ENCODE assay signal across 21 cellular contexts in genomic region chr18:36025025-36025424, GRCh38. TPM values are rescaled to one million over a fixed set of nuclear protein-coding genes. Genes with fewer than 3 reads are reported as not detected.
DNase-seq lines count a peak whose midpoint lies in the region; ATAC-seq and TF ChIP-seq lines count a peak whose summit lies in the region.
"Had no signal": no experiment of that assay in that cellular context is flagged by ENCODE, and none has a peak within 500 bp of the region (broad histone marks: within the 10 kb centered on the region; RNA-seq: fewer than 3 reads in every experiment).

No MANE protein-coding gene starts in this region.

- no peak overlapping the region for H2BK20ac ChIP-seq in IMR-90 (ENCODE audit: low read depth, low read length)

- no peak for DNase-seq in CD4-positive, alpha-beta memory T cell
- DNase-seq in IMR-90 (peak; percentile 60), fibroblast of mammary gland (ENCODE audit: low read depth) (peak; percentile 28), NCI-H510A (lab: John Stamatoyannopoulos, UW) (no peak)
- DNase-seq in stimulated activated CD4-positive, alpha-beta T cell treated with anti-CD3 and anti-CD28 coated beads, Interleukin-2, amount 100 ng/mL, for 24 hours: no peak
- DNase-seq: activated CD4-positive, alpha-beta T cell treated with anti-CD3 and anti-CD28 coated beads, Interleukin-2, amount 50 U/mL, for 48 hours; activated naive CD4-positive, alpha-beta T cell; Calu3; gastrocnemius medialis; left colon; NCI-H1092; NCI-H2081 treated with DMSO at 0.1 percent for 48 hours; NCI-H510A treated with DMSO at 0.1 percent for 48 hours; nucleus accumbens; right cardiac atrium; WERI-Rb-1 had no signal

- TF ChIP-seq CTCF in IMR-90 (conservative IDR thresholded peaks at IDR 0.05; ENCODE audit: low read depth, low read length) (no peak), fibroblast of mammary gland (conservative IDR thresholded peaks at IDR 0.05; ENCODE audit: control insufficient read depth, insufficient read depth, low read depth, low read length) (no peak), nephron (IDR thresholded peaks at IDR 0.05; ENCODE audit: unreplicated experiment in 3 of 3) (no peak)

- no peak overlapping the region for H3K4me3 Mint-ChIP-seq in CD4-positive, alpha-beta memory T cell
- H3K4me3 Mint-ChIP-seq in nephron: no peak overlapping the region
- H3K4me3 Mint-ChIP-seq: stimulated activated memory B cell treated with anti-CD40 and anti-IgM and Interleukin-4, amounts not matched to agents 10 μg/mL and 1 μg/mL and 100 μg/mL, for 72 hours had no signal

- H4K5ac ChIP-seq in IMR-90 (ENCODE audit: low read depth, low read length): no peak overlapping the region; the same call in 1 of the 2 replicates

- no peak overlapping the region for H2BK15ac ChIP-seq in IMR-90 (ENCODE audit: low read depth, low read length)

- no peaks in the 10 kb centered on the region for H3K9me3 Mint-ChIP-seq in CD4-positive, alpha-beta memory T cell
- no peaks in the 10 kb centered on the region for H3K9me3 Mint-ChIP-seq in nephron
- H3K9me3 Mint-ChIP-seq: stimulated activated memory B cell treated with anti-CD40 and anti-IgM and Interleukin-4, amounts not matched to agents 10 μg/mL and 1 μg/mL and 100 μg/mL, for 72 hours had no signal

- WGBS in IMR-90 (ENCODE audit: extremely low coverage in 2 of 2, insufficient read length in 1 of 2), 2 experiments: no CpG with 5 or more reads among the region's 1 CpG

- H3K4me2 ChIP-seq in IMR-90 (ENCODE audit: low read depth, low read length): peak overlapping the region; percentile 17; the same call in 1 of the 2 replicates

- H2AK9ac ChIP-seq in IMR-90 (replicated peaks; ENCODE audit: low read depth, low read length, poor library complexity): no peak overlapping the region

- in situ Hi-C loops in IMR-90 (cut with MboI; ENCODE audit: low sequenced_read_pairs): no loop called here

- H4K20me1 ChIP-seq in IMR-90 (ENCODE audit: insufficient read depth, low read length): no peaks in the 10 kb centered on the region

- H3K4me1 ChIP-seq in CD4-positive, alpha-beta memory T cell (ENCODE audit: insufficient read depth, low read length): no peaks in the 10 kb centered on the region
- H3K4me1 ChIP-seq in IMR-90 (ENCODE audit: control insufficient read depth, insufficient read depth, low read length): peaks cover 7% of the 10 kb centered on the region
- H3K4me1 ChIP-seq: ascending aorta, gastrocnemius medialis had no signal

- BruUV-seq in IMR-90 (replicated peaks; lab: Mats Ljungman, UMichigan): no TSS peak

- peak overlapping the region; percentile 56 for H2BK5ac ChIP-seq in IMR-90 (ENCODE audit: low read depth, low read length, poor library complexity, severe bottlenecking)

- H4K8ac ChIP-seq in IMR-90 (ENCODE audit: low read depth in 2 of 2, low read length in 2 of 2): no peak overlapping the region

- no peaks in the 10 kb centered on the region for H3K27me3 Mint-ChIP-seq in CD4-positive, alpha-beta memory T cell
- H3K27me3 Mint-ChIP-seq in nephron (ENCODE audit: low read depth): no peaks in the 10 kb centered on the region
- H3K27me3 Mint-ChIP-seq: stimulated activated memory B cell treated with anti-CD40 and anti-IgM and Interleukin-4, amounts not matched to agents 10 μg/mL and 1 μg/mL and 100 μg/mL, for 72 hours had no signal

- CTCF ChIA-PET in CD4-positive, alpha-beta memory T cell (lab: Charles Lee; ENCODE audit: partially characterized antibody): no interaction called here
- CTCF ChIA-PET in IMR-90 (lab: Yijun Ruan, JAX): interaction anchor here (0.6 to 0.7 kb wide), 2 partner anchors 35 to 273 kb away, joined by 3 read pairs; partner anchors contain the start of gene FHOD3

- no peak overlapping the region for H3K9ac ChIP-seq in IMR-90 (ENCODE audit: low read depth, low read length)

- H3K36me3 ChIP-seq in CD4-positive, alpha-beta memory T cell (ENCODE audit: insufficient read depth, low read length): peaks cover 22% of the 10 kb centered on the region
- peaks cover 7% of the 10 kb centered on the region for H3K36me3 ChIP-seq in IMR-90 (ENCODE audit: control insufficient read depth, insufficient read depth, low read length)

- intact Hi-C loops in CD4-positive, alpha-beta memory T cell (cut with micrococcal nuclease): no loop called here
- intact Hi-C loops in IMR-90 (cut with micrococcal nuclease): no loop called here

- H3K23ac ChIP-seq in IMR-90 (ENCODE audit: low read depth, low read length): no peak overlapping the region

- TF ChIP-seq RAD21 in IMR-90 (IDR thresholded peaks at IDR 0.05; ENCODE audit: low read length): no peak

- peaks cover 4 to 7% of the 10 kb centered on the region in 2 experiments; a peak in 1 of 4 replicates for H3K79me1 ChIP-seq in IMR-90 (ENCODE audit: low read depth in 1 of 2, low read length in 2 of 2)

- H3K4ac ChIP-seq in IMR-90 (ENCODE audit: low read depth, low read length): no peak overlapping the region

- H2AK5ac ChIP-seq in IMR-90 (ENCODE audit: low read depth, low read length): no peak overlapping the region

- dilution Hi-C loops in IMR-90 (cut with HindIII; ENCODE audit: low sequenced_read_pairs, unreplicated experiment): no loop called here

- TF ChIP-seq POLR2A in IMR-90 (IDR thresholded peaks at IDR 0.05; ENCODE audit: low read depth, low read length): no peak

- H3K4me1 Mint-ChIP-seq in CD4-positive, alpha-beta memory T cell: peaks cover 0 to 12% (median 6%) of the 10 kb centered on the region in 4 donors
- H3K4me1 Mint-ChIP-seq in nephron: peaks cover 5% of the 10 kb centered on the region
- H3K4me1 Mint-ChIP-seq: stimulated activated memory B cell treated with anti-CD40 and anti-IgM and Interleukin-4, amounts not matched to agents 10 μg/mL and 1 μg/mL and 100 μg/mL, for 72 hours had no signal

- H3K14ac ChIP-seq in IMR-90 (replicated peaks; ENCODE audit: low read depth, low read length): no peak overlapping the region

- no peaks in the 10 kb centered on the region for H3K27me3 ChIP-seq in CD4-positive, alpha-beta memory T cell (ENCODE audit: insufficient read depth, low read length)
- no peaks in the 10 kb centered on the region for H3K27me3 ChIP-seq in IMR-90 (ENCODE audit: control insufficient read depth, insufficient read depth, low read length)
- H3K27me3 ChIP-seq: ascending aorta, gastrocnemius medialis had no signal

- ATAC-seq in IMR-90 (ENCODE audit: low read depth) (peak; percentile 85), GM19328 (IDR thresholded peaks at IDR 0.05; ENCODE audit: unreplicated experiment) (no peak)
- ATAC-seq: gastrocnemius medialis; left colon; right cardiac atrium; stimulated activated memory B cell treated with anti-CD40 and anti-IgM and Interleukin-4, amounts not matched to agents 10 μg/mL and 1 μg/mL and 100 μg/mL, for 72 hours had no signal

- no peaks in the 10 kb centered on the region for H3K9me3 ChIP-seq in CD4-positive, alpha-beta memory T cell (ENCODE audit: control insufficient read depth in 1 of 2, low read length in 2 of 2)
- H3K9me3 ChIP-seq in IMR-90 (ENCODE audit: control insufficient read depth, insufficient read depth, low read length): no peaks in the 10 kb centered on the region
- H3K9me3 ChIP-seq: ascending aorta, gastrocnemius medialis, thoracic aorta had no signal

- H3K56ac ChIP-seq in IMR-90 (ENCODE audit: extremely low read depth, insufficient read depth, low read length): no peak overlapping the region

- H3K36me3 Mint-ChIP-seq in CD4-positive, alpha-beta memory T cell: peaks cover 30 to 36% of the 10 kb centered on the region in 2 donors
- H3K36me3 Mint-ChIP-seq in nephron (ENCODE audit: low read depth): peaks cover 45% of the 10 kb centered on the region

- H3K27ac Mint-ChIP-seq in CD4-positive, alpha-beta memory T cell: peak overlapping the region in 4 of 7 donors; percentile 2 to 81 (median 38)
- H3K27ac Mint-ChIP-seq in nephron: peak overlapping the region; percentile 47 to 66 (median 52)
- H3K27ac Mint-ChIP-seq: stimulated activated memory B cell treated with anti-CD40 and anti-IgM and Interleukin-4, amounts not matched to agents 10 μg/mL and 1 μg/mL and 100 μg/mL, for 72 hours had no signal

- H4K91ac ChIP-seq in IMR-90 (ENCODE audit: insufficient read depth, low read depth, low read length): no peak overlapping the region

- H2AFZ ChIP-seq in IMR-90 (replicated peaks; ENCODE audit: low read length, poor library complexity): no peak overlapping the region

- H2BK120ac ChIP-seq in IMR-90 (ENCODE audit: low read depth, low read length): no peak overlapping the region

- no peak overlapping the region for H3K4me3 ChIP-seq in CD4-positive, alpha-beta memory T cell (ENCODE audit: low read length in 2 of 2)
- H3K4me3 ChIP-seq in IMR-90 (ENCODE audit: insufficient read depth, low read depth, low read length) (no peak overlapping the region), fibroblast of mammary gland (ENCODE audit: control insufficient read depth, low read depth, low read length) (no peak overlapping the region)
- H3K4me3 ChIP-seq: ascending aorta, gastrocnemius medialis, thoracic aorta had no signal

- POLR2A ChIA-PET in CD4-positive, alpha-beta memory T cell (lab: Charles Lee; ENCODE audit: partially characterized antibody): no interaction called here
- POLR2A ChIA-PET in IMR-90 (lab: Charles Lee; ENCODE audit: unreplicated experiment): no interaction called here

- H3K18ac ChIP-seq in IMR-90 (ENCODE audit: low read depth, low read length): no peak overlapping the region

- no peak overlapping the region for H3K27ac ChIP-seq in CD4-positive, alpha-beta memory T cell (ENCODE audit: low read depth, low read length)
- H3K27ac ChIP-seq in IMR-90 (ENCODE audit: insufficient read depth, low read length): peak overlapping the region; percentile 52; the same call in 1 of the 2 replicates
- H3K27ac ChIP-seq: ascending aorta, gastrocnemius medialis, thoracic aorta, WERI-Rb-1 had no signal

- peaks cover 8% of the 10 kb centered on the region; the same call in 1 of the 2 replicates for H3K9me1 ChIP-seq in IMR-90 (ENCODE audit: insufficient read depth, low read length)

TF ChIP-seq in IMR-90, 13 proteins besides CTCF, POLR2A, EP300 and RAD21:
- TF ChIP-seq RFX5 (IDR thresholded peaks at IDR 0.05; ENCODE audit: low read depth, low read length): no peak
- TF ChIP-seq CEBPB (IDR thresholded peaks at IDR 0.05; ENCODE audit: low read depth, low read length): 0 out of 2 replicates have a peak, but pooled peaks have one; percentile 13

RNA-seq across cellular contexts. Expression of gene RPRD1A, which starts 42.3 kb away (rescaled TPM):
- 10 to 100 TPM; 40.1 to 42.3 TPM for total RNA-seq in CD4-positive, alpha-beta memory T cell
- polyA plus RNA-seq in CD4-positive, alpha-beta memory T cell: 10 to 100 TPM in 1 of 2 donors, 1 to 10 TPM in 1; 6.1 to 12.8 TPM
- 27.2 and 49.7 TPM in 2 replicates for total RNA-seq in IMR-90 (2012; rRNA removed)
- 17.1 and 23.3 TPM in 2 replicates for polyA plus RNA-seq in IMR-90 (2012; rRNA removed)
- polyA plus RNA-seq in IMR-90 (2012; cell fraction: cytosol; rRNA removed): 11.4 and 13.1 TPM in 2 replicates
- 32.2 and 55.0 TPM in 2 replicates for polyA plus RNA-seq in IMR-90 (2012; cell fraction: nucleus; rRNA removed; ENCODE audit: low replicate concordance)

Comparison
In these comparisons a context has a peak if more than half of its experiments do, and no peak if none do; other contexts are left out.
1. DNase-seq: peak in IMR-90 (single experiment) and fibroblast of mammary gland (single experiment); none in CD4-positive, alpha-beta memory T cell (0 of 5), stimulated activated CD4-positive, alpha-beta T cell treated with anti-CD3 and anti-CD28 coated beads, Interleukin-2, amount 100 ng/mL, for 24 hours (0 of 2) and NCI-H510A (single experiment).